1 cellular context compared by ENCODE assay signal in genomic region chr3:105367063-105367405, GRCh38.
TF ChIP-seq lines count a peak whose summit lies in the region.

No MANE protein-coding gene starts in this region.

TF ChIP-seq in HepG2, 621 proteins besides CTCF, POLR2A, EP300 and RAD21 (continued from another document and continues in another):
- TF ChIP-seq, protein P1, sequence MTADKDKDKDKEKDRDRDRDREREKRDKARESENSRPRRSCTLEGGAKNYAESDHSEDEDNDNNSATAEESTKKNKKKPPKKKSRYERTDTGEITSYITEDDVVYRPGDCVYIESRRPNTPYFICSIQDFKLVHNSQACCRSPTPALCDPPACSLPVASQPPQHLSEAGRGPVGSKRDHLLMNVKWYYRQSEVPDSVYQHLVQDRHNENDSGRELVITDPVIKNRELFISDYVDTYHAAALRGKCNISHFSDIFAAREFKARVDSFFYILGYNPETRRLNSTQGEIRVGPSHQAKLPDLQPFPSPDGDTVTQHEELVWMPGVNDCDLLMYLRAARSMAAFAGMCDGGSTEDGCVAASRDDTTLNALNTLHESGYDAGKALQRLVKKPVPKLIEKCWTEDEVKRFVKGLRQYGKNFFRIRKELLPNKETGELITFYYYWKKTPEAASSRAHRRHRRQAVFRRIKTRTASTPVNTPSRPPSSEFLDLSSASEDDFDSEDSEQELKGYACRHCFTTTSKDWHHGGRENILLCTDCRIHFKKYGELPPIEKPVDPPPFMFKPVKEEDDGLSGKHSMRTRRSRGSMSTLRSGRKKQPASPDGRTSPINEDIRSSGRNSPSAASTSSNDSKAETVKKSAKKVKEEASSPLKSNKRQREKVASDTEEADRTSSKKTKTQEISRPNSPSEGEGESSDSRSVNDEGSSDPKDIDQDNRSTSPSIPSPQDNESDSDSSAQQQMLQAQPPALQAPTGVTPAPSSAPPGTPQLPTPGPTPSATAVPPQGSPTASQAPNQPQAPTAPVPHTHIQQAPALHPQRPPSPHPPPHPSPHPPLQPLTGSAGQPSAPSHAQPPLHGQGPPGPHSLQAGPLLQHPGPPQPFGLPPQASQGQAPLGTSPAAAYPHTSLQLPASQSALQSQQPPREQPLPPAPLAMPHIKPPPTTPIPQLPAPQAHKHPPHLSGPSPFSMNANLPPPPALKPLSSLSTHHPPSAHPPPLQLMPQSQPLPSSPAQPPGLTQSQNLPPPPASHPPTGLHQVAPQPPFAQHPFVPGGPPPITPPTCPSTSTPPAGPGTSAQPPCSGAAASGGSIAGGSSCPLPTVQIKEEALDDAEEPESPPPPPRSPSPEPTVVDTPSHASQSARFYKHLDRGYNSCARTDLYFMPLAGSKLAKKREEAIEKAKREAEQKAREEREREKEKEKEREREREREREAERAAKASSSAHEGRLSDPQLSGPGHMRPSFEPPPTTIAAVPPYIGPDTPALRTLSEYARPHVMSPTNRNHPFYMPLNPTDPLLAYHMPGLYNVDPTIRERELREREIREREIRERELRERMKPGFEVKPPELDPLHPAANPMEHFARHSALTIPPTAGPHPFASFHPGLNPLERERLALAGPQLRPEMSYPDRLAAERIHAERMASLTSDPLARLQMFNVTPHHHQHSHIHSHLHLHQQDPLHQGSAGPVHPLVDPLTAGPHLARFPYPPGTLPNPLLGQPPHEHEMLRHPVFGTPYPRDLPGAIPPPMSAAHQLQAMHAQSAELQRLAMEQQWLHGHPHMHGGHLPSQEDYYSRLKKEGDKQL (CRISPR knock-in tag; IDR thresholded peaks at IDR 0.05; ENCODE audit: low read depth): no peak
- TF ChIP-seq ZNF556 (CRISPR knock-in tag; IDR thresholded peaks at IDR 0.05; ENCODE audit: borderline replicate concordance) (no peak), ZNF337 (CRISPR knock-in tag; IDR thresholded peaks at IDR 0.05; ENCODE audit: borderline replicate concordance, low read depth) (no peak), POLR2AphosphoS2 (IDR thresholded peaks at IDR 0.05; ENCODE audit: low read depth, low read length) (no peak), ZSCAN9 (CRISPR knock-in tag; IDR thresholded peaks at IDR 0.05; ENCODE audit: borderline replicate concordance) (no peak), MZF1 (CRISPR knock-in tag; IDR thresholded peaks at IDR 0.05; ENCODE audit: borderline replicate concordance) (no peak), ZMAT3 (CRISPR knock-in tag; conservative IDR thresholded peaks at IDR 0.05) (no peak), FOXC1 (CRISPR knock-in tag; IDR thresholded peaks at IDR 0.05; ENCODE audit: borderline replicate concordance) (peak; percentile 65; the same call in 1 of the 2 replicates), CREB3 (CRISPR knock-in tag; IDR thresholded peaks at IDR 0.05) (no peak), FLYWCH1 (CRISPR knock-in tag; IDR thresholded peaks at IDR 0.05) (no peak), NBN (conservative IDR thresholded peaks at IDR 0.05) (no peak), SMAD9 (CRISPR knock-in tag; IDR thresholded peaks at IDR 0.05) (no peak), CC2D1A (CRISPR knock-in tag; IDR thresholded peaks at IDR 0.05) (no peak), FOXO4 (CRISPR knock-in tag; conservative IDR thresholded peaks at IDR 0.05) (0 out of 2 replicates have a peak, but pooled peaks have one; percentile 2), ZNF382 (CRISPR knock-in tag; IDR thresholded peaks at IDR 0.05; ENCODE audit: borderline replicate concordance) (no peak), ZSCAN21 (CRISPR knock-in tag; IDR thresholded peaks at IDR 0.05; ENCODE audit: borderline replicate concordance) (no peak), ZNF124 (CRISPR knock-in tag; IDR thresholded peaks at IDR 0.05) (no peak), SKI (IDR thresholded peaks at IDR 0.05; ENCODE audit: partially characterized antibody) (no peak), ZNF512B (CRISPR knock-in tag; IDR thresholded peaks at IDR 0.05; ENCODE audit: borderline replicate concordance) (peak; percentile 38; the same call in 1 of the 2 replicates), ZNF280D (CRISPR knock-in tag; IDR thresholded peaks at IDR 0.05) (peak; percentile 65; the same call in 1 of the 2 replicates), GPBP1L1 (CRISPR knock-in tag; IDR thresholded peaks at IDR 0.05) (no peak), ZMYM2 (CRISPR knock-in tag; IDR thresholded peaks at IDR 0.05) (no peak)
- TF ChIP-seq, protein P2, sequence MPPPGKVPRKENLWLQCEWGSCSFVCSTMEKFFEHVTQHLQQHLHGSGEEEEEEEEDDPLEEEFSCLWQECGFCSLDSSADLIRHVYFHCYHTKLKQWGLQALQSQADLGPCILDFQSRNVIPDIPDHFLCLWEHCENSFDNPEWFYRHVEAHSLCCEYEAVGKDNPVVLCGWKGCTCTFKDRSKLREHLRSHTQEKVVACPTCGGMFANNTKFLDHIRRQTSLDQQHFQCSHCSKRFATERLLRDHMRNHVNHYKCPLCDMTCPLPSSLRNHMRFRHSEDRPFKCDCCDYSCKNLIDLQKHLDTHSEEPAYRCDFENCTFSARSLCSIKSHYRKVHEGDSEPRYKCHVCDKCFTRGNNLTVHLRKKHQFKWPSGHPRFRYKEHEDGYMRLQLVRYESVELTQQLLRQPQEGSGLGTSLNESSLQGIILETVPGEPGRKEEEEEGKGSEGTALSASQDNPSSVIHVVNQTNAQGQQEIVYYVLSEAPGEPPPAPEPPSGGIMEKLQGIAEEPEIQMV (CRISPR knock-in tag; IDR thresholded peaks at IDR 0.05; ENCODE audit: low read depth): no peak
- TF ChIP-seq, protein P3, sequence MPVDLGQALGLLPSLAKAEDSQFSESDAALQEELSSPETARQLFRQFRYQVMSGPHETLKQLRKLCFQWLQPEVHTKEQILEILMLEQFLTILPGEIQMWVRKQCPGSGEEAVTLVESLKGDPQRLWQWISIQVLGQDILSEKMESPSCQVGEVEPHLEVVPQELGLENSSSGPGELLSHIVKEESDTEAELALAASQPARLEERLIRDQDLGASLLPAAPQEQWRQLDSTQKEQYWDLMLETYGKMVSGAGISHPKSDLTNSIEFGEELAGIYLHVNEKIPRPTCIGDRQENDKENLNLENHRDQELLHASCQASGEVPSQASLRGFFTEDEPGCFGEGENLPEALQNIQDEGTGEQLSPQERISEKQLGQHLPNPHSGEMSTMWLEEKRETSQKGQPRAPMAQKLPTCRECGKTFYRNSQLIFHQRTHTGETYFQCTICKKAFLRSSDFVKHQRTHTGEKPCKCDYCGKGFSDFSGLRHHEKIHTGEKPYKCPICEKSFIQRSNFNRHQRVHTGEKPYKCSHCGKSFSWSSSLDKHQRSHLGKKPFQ (CRISPR knock-in tag; IDR thresholded peaks at IDR 0.05; ENCODE audit: insufficient replicate concordance): no peak
- TF ChIP-seq, protein P4, sequence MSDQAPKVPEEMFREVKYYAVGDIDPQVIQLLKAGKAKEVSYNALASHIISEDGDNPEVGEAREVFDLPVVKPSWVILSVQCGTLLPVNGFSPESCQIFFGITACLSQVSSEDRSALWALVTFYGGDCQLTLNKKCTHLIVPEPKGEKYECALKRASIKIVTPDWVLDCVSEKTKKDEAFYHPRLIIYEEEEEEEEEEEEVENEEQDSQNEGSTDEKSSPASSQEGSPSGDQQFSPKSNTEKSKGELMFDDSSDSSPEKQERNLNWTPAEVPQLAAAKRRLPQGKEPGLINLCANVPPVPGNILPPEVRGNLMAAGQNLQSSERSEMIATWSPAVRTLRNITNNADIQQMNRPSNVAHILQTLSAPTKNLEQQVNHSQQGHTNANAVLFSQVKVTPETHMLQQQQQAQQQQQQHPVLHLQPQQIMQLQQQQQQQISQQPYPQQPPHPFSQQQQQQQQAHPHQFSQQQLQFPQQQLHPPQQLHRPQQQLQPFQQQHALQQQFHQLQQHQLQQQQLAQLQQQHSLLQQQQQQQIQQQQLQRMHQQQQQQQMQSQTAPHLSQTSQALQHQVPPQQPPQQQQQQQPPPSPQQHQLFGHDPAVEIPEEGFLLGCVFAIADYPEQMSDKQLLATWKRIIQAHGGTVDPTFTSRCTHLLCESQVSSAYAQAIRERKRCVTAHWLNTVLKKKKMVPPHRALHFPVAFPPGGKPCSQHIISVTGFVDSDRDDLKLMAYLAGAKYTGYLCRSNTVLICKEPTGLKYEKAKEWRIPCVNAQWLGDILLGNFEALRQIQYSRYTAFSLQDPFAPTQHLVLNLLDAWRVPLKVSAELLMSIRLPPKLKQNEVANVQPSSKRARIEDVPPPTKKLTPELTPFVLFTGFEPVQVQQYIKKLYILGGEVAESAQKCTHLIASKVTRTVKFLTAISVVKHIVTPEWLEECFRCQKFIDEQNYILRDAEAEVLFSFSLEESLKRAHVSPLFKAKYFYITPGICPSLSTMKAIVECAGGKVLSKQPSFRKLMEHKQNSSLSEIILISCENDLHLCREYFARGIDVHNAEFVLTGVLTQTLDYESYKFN (CRISPR knock-in tag; conservative IDR thresholded peaks at IDR 0.05): no peak
- TF ChIP-seq, protein P5, sequence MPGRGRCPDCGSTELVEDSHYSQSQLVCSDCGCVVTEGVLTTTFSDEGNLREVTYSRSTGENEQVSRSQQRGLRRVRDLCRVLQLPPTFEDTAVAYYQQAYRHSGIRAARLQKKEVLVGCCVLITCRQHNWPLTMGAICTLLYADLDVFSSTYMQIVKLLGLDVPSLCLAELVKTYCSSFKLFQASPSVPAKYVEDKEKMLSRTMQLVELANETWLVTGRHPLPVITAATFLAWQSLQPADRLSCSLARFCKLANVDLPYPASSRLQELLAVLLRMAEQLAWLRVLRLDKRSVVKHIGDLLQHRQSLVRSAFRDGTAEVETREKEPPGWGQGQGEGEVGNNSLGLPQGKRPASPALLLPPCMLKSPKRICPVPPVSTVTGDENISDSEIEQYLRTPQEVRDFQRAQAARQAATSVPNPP (CRISPR knock-in tag; IDR thresholded peaks at IDR 0.05): no peak
- TF ChIP-seq, protein P6, sequence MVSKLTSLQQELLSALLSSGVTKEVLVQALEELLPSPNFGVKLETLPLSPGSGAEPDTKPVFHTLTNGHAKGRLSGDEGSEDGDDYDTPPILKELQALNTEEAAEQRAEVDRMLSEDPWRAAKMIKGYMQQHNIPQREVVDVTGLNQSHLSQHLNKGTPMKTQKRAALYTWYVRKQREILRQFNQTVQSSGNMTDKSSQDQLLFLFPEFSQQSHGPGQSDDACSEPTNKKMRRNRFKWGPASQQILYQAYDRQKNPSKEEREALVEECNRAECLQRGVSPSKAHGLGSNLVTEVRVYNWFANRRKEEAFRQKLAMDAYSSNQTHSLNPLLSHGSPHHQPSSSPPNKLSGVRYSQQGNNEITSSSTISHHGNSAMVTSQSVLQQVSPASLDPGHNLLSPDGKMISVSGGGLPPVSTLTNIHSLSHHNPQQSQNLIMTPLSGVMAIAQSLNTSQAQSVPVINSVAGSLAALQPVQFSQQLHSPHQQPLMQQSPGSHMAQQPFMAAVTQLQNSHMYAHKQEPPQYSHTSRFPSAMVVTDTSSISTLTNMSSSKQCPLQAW (CRISPR knock-in tag; IDR thresholded peaks at IDR 0.05): no peak
